ENCODE assay signal across 10 cellular contexts in genomic region chr5:127958421-127959011, GRCh38.
DNase-seq lines count a peak whose midpoint lies in the region; ATAC-seq and TF ChIP-seq lines count a peak whose summit lies in the region.
"Had no signal": no experiment of that assay in that cellular context is flagged by ENCODE, and none has a peak within 500 bp of the region (broad histone marks: within the 10 kb centered on the region; RNA-seq: fewer than 3 reads in every experiment).

No MANE protein-coding gene starts in this region.

- WGBS in lung, 2 donors = 48 to 72% methylated on average over 5 of the region's 5 CpGs

- H3K27me3 ChIP-seq in BLaER1 treated with 17β-estradiol and CSF1 and Interleukin-3, amounts not matched to agents 10 nM and 100 nM = no peaks in the 10 kb centered on the region
- no peaks in the 10 kb centered on the region for H3K27me3 ChIP-seq in RWPE2 (ENCODE audit: insufficient read depth, poor library complexity, severe bottlenecking)
- no peaks in the 10 kb centered on the region for H3K27me3 ChIP-seq in lung (ENCODE audit: control insufficient read depth, insufficient read depth)

- H3K9ac ChIP-seq in BLaER1 treated with 17β-estradiol and CSF1 and Interleukin-3, amounts not matched to agents 10 nM and 100 nM = no peak overlapping the region

- ATAC-seq in RWPE2 (ENCODE audit: low read depth) (no peak), lung (ENCODE audit: insufficient read depth, low FRiP score) (peak; percentile 55), HG03097 (IDR thresholded peaks at IDR 0.05; ENCODE audit: low FRiP score, unreplicated experiment) (no peak), GM19324 (IDR thresholded peaks at IDR 0.05; ENCODE audit: low FRiP score, unreplicated experiment) (no peak), GM18502 (IDR thresholded peaks at IDR 0.05; ENCODE audit: poor library complexity, unreplicated experiment) (no peak)

- H3K36me3 ChIP-seq in BLaER1 treated with 17β-estradiol and CSF1 and Interleukin-3, amounts not matched to agents 10 nM and 100 nM = no peaks in the 10 kb centered on the region
- H3K36me3 ChIP-seq in RWPE2 (ENCODE audit: low read depth) (no peaks in the 10 kb centered on the region), lung (ENCODE audit: control insufficient read depth in 2 of 2, insufficient read depth in 2 of 2, low read length in 2 of 2) (no peaks in the 10 kb centered on the region)

- peak overlapping the region in 7 of 11 experiments; percentile 61 to 83 (median 71); a peak in 9 of 22 replicates for H3K4me2 ChIP-seq in BLaER1 treated with 17β-estradiol and CSF1 and Interleukin-3, amounts not matched to agents 10 nM and 100 nM

- no peak overlapping the region for H3K4me3 ChIP-seq in BLaER1 treated with 17β-estradiol and CSF1 and Interleukin-3, amounts not matched to agents 10 nM and 100 nM
- H3K4me3 ChIP-seq in RWPE2 (ENCODE audit: severe bottlenecking) (no peak overlapping the region), lung (no peak overlapping the region)

- H3K4me1 ChIP-seq in BLaER1 treated with 17β-estradiol and CSF1 and Interleukin-3, amounts not matched to agents 10 nM and 100 nM = peaks cover 28 to 45% (median 40%) of the 10 kb centered on the region in 10 experiments
- H3K4me1 ChIP-seq in RWPE2 (ENCODE audit: insufficient read depth, poor library complexity, severe bottlenecking) (peaks cover 29% of the 10 kb centered on the region), lung (ENCODE audit: control insufficient read depth in 2 of 2, insufficient read depth in 2 of 2, low read length in 2 of 2) (peaks cover 8 to 21% of the 10 kb centered on the region in 2 donors)

- no peak overlapping the region; a peak in 1 of 22 replicates for H3K27ac ChIP-seq in BLaER1 treated with 17β-estradiol and CSF1 and Interleukin-3, amounts not matched to agents 10 nM and 100 nM
- H3K27ac ChIP-seq in RWPE2 (ENCODE audit: poor library complexity, severe bottlenecking) (peak overlapping the region; percentile 52), lung (ENCODE audit: low read depth in 1 of 2, low read length in 1 of 2) (peak overlapping the region in 1 of 2 donors; percentile 40)
- H3K27ac ChIP-seq: HL-60 had no signal

- H4K20me1 ChIP-seq in BLaER1 treated with 17β-estradiol and CSF1 and Interleukin-3, amounts not matched to agents 10 nM and 100 nM = no peaks in the 10 kb centered on the region

- DNase-seq in HT-29 (ENCODE audit: low spot score) (peak; percentile 89), RWPE2 (ENCODE audit: low spot score) (no peak), lung (ENCODE audit: low spot score) (no peak), GM10266 (ENCODE audit: extremely low spot score) (no peak)
- DNase-seq: CD4-positive, alpha-beta memory T cell had no signal

- TF ChIP-seq CTCF in RWPE2 (IDR thresholded peaks at IDR 0.05; ENCODE audit: poor library complexity, severe bottlenecking) (no peak), lung (IDR thresholded peaks at IDR 0.05; ENCODE audit: control extremely low read depth, extremely low read depth) (no peak), GM10266 (IDR thresholded peaks at IDR 0.05; ENCODE audit: control insufficient read depth, insufficient read depth, low read depth, missing control alignments) (no peak)

- no peaks in the 10 kb centered on the region for H3K9me3 ChIP-seq in BLaER1 treated with 17β-estradiol and CSF1 and Interleukin-3, amounts not matched to agents 10 nM and 100 nM (replicated peaks in 1 of 11)
- H3K9me3 ChIP-seq in RWPE2 (ENCODE audit: severe bottlenecking) (no peaks in the 10 kb centered on the region), lung (ENCODE audit: control insufficient read depth in 2 of 2, insufficient read depth in 1 of 2, low read length in 1 of 2) (no peaks in the 10 kb centered on the region)
